In the genomic region with DNA sequence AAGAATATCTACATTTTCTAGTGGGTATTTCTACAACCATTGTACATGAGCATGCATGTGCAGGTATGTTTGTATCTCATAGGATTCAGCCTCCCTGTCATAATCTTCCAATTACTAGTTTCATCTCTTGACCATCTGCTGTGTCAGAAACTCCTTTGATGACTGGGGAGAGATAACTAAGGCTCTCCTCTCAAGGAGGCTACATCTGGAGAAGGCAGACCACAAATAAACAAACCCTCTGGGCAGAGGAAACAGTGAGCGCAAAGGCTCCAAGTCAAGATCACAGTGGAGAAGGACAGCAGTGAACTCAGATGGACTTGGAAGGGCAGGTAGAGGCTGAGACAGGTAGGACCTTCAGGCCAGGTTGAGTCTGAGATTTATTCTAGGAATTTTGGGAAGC, we compare ENCODE assay signal across 23 cellular contexts.
DNase-seq lines count a peak whose midpoint lies in the region; ATAC-seq, FAIRE-seq and TF ChIP-seq lines count a peak whose summit lies in the region.
"Had no signal": no experiment of that assay in that cellular context is flagged by ENCODE, and none has a peak within 500 bp of the region (broad histone marks: within the 10 kb centered on the region; RNA-seq: fewer than 3 reads in every experiment).

No MANE protein-coding gene starts in this region.

- no peak overlapping the region for H2AFZ ChIP-seq in K562 (ENCODE audit: low read depth, low read length)

- H3K36me3 ChIP-seq in K562 (ENCODE audit: control insufficient read depth, insufficient read depth, low read length): no peaks in the 10 kb centered on the region

- TF ChIP-seq RAD21 in K562 (CRISPR knock-in tag; conservative IDR thresholded peaks at IDR 0.05 in 1 of 2, IDR thresholded peaks at IDR 0.05 in 1 of 2): no peak

- CTCF ChIA-PET in K562 (lab: Yijun Ruan, JAX; ENCODE audit: low intra/inter-chr PET ratio): no interaction called here

- FAIRE-seq in K562 (lab: Jason Lieb, UNC) (no peak), H54 (lab: Jason Lieb, UNC) (no peak)
- FAIRE-seq: G401.6, GM12878 had no signal

- no peak overlapping the region for H3K4me2 ChIP-seq in K562 (ENCODE audit: insufficient read depth, low read length)

- no peak for TF ChIP-seq EP300 in K562 (IDR thresholded peaks at IDR 0.05; ENCODE audit: low read length)

- POLR2A ChIA-PET in K562 (lab: Yijun Ruan, JAX): no interaction called here

- H3K9me1 ChIP-seq in K562 (ENCODE audit: control insufficient read depth, insufficient read depth, low read length): no peaks in the 10 kb centered on the region

- BruUV-seq in K562 (replicated peaks; lab: Mats Ljungman, UMichigan): no TSS peak

- ATAC-seq in K562 (no peak), GM21786 (IDR thresholded peaks at IDR 0.05; ENCODE audit: unreplicated experiment) (no peak), HG03095 (IDR thresholded peaks at IDR 0.05; ENCODE audit: unreplicated experiment) (no peak)
- ATAC-seq: GM12878, Panc1 had no signal

- peaks cover 0 to 5% of the 10 kb centered on the region in 2 experiments; a peak in 1 of 5 replicates for H3K27me3 ChIP-seq in K562 (ENCODE audit: control insufficient read depth in 2 of 2, insufficient read depth in 2 of 2, low read length in 2 of 2)

- intact Hi-C loops in K562 (cut with micrococcal nuclease): no loop called here

- H3K4me3 ChIP-seq in K562: no peak overlapping the region
- H3K4me3 ChIP-seq: GM12878, SK-N-MC had no signal

- H3K79me2 ChIP-seq in K562 (ENCODE audit: control insufficient read depth, insufficient read depth, low read length): no peaks in the 10 kb centered on the region

- H3K9ac ChIP-seq in K562 (ENCODE audit: insufficient read depth in 1 of 2, low read depth in 2 of 2, low read length in 2 of 2): no peak overlapping the region

- H3K27ac ChIP-seq in K562 (ENCODE audit: extremely low read depth, low read depth, low read length): no peak overlapping the region
- H3K27ac ChIP-seq: 22Rv1, HL-60, SK-N-MC had no signal

- no peak for TF ChIP-seq CTCF in K562 (IDR thresholded peaks at IDR 0.05 in 2 of 3, conservative IDR thresholded peaks at IDR 0.05 in 1 of 3; ENCODE audit: insufficient read depth in 2 of 3, low read depth in 1 of 3, low read length in 3 of 3)

- H3K4me1 ChIP-seq in K562 (replicated peaks in 1 of 2; ENCODE audit: control insufficient read depth in 2 of 2, insufficient read depth in 2 of 2, low read length in 2 of 2): no peaks in the 10 kb centered on the region; a peak in 1 of 5 replicates

- no peaks in the 10 kb centered on the region for H4K20me1 ChIP-seq in K562 (replicated peaks; ENCODE audit: control insufficient read depth, insufficient read depth, low read length)

- DNase-seq in CMK (ENCODE audit: low read depth) (peak; percentile 36), M059J (ENCODE audit: low read depth) (peak; percentile 25), RPMI7951 (ENCODE audit: low read depth) (peak; percentile 14), K562 (ENCODE audit: extremely low read depth in 1 of 4, low spot score in 3 of 4) (no peak), H54 (ENCODE audit: insufficient read length, low spot score) (no peak), anterior cingulate cortex (lab: John Stamatoyannopoulos, UW) (no peak)
- DNase-seq: H7, Kasumi-1, MV-4-11, NCI-H1105, NCI-H1436 treated with DMSO at 0.1 percent for 48 hours, NCI-H187 treated with DMSO at 0.1 percent for 48 hours, NCI-H2107, NCI-H526, SHP77 treated with DMSO at 0.1 percent for 48 hours had no signal

- in situ Hi-C loops in K562 (cut with MboI): no loop called here

- TF ChIP-seq POLR2A in K562 (conservative IDR thresholded peaks at IDR 0.05) (no peak), H54 (IDR thresholded peaks at IDR 0.05; ENCODE audit: low read depth, low read length) (no peak)

- H3K9me3 ChIP-seq in K562 (replicated peaks; ENCODE audit: control insufficient read depth, insufficient read depth, low read depth, low read length): no peaks in the 10 kb centered on the region

- 0% methylated on average over 1 of the region's 1 CpG for WGBS in K562 (ENCODE audit: insufficient coverage, low coverage, missing lambda C conversion rate)

TF ChIP-seq in K562, 482 proteins besides CTCF, POLR2A, EP300 and RAD21:
- TF ChIP-seq XRCC4 (IDR thresholded peaks at IDR 0.05; ENCODE audit: extremely low read depth, insufficient read depth, insufficient read length) (no peak), CTBP1 (IDR thresholded peaks at IDR 0.05; ENCODE audit: borderline replicate concordance) (0 out of 2 replicates have a peak, but pooled peaks have one; percentile 39), KDM2B (CRISPR knock-in tag; IDR thresholded peaks at IDR 0.05) (no peak)
- TF ChIP-seq, protein P1, sequence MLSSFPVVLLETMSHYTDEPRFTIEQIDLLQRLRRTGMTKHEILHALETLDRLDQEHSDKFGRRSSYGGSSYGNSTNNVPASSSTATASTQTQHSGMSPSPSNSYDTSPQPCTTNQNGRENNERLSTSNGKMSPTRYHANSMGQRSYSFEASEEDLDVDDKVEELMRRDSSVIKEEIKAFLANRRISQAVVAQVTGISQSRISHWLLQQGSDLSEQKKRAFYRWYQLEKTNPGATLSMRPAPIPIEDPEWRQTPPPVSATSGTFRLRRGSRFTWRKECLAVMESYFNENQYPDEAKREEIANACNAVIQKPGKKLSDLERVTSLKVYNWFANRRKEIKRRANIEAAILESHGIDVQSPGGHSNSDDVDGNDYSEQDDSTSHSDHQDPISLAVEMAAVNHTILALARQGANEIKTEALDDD (IDR thresholded peaks at IDR 0.05): 0 out of 2 replicates have a peak, but pooled peaks have one; percentile 17
- TF ChIP-seq, protein P2, sequence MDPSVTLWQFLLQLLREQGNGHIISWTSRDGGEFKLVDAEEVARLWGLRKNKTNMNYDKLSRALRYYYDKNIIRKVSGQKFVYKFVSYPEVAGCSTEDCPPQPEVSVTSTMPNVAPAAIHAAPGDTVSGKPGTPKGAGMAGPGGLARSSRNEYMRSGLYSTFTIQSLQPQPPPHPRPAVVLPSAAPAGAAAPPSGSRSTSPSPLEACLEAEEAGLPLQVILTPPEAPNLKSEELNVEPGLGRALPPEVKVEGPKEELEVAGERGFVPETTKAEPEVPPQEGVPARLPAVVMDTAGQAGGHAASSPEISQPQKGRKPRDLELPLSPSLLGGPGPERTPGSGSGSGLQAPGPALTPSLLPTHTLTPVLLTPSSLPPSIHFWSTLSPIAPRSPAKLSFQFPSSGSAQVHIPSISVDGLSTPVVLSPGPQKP (CRISPR knock-in tag; IDR thresholded peaks at IDR 0.05): no peak
- TF ChIP-seq, protein P3, sequence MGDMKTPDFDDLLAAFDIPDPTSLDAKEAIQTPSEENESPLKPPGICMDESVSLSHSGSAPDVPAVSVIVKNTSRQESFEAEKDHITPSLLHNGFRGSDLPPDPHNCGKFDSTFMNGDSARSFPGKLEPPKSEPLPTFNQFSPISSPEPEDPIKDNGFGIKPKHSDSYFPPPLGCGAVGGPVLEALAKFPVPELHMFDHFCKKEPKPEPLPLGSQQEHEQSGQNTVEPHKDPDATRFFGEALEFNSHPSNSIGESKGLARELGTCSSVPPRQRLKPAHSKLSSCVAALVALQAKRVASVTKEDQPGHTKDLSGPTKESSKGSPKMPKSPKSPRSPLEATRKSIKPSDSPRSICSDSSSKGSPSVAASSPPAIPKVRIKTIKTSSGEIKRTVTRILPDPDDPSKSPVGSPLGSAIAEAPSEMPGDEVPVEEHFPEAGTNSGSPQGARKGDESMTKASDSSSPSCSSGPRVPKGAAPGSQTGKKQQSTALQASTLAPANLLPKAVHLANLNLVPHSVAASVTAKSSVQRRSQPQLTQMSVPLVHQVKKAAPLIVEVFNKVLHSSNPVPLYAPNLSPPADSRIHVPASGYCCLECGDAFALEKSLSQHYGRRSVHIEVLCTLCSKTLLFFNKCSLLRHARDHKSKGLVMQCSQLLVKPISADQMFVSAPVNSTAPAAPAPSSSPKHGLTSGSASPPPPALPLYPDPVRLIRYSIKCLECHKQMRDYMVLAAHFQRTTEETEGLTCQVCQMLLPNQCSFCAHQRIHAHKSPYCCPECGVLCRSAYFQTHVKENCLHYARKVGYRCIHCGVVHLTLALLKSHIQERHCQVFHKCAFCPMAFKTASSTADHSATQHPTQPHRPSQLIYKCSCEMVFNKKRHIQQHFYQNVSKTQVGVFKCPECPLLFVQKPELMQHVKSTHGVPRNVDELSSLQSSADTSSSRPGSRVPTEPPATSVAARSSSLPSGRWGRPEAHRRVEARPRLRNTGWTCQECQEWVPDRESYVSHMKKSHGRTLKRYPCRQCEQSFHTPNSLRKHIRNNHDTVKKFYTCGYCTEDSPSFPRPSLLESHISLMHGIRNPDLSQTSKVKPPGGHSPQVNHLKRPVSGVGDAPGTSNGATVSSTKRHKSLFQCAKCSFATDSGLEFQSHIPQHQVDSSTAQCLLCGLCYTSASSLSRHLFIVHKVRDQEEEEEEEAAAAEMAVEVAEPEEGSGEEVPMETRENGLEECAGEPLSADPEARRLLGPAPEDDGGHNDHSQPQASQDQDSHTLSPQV (IDR thresholded peaks at IDR 0.05): no peak

Comparison
In these comparisons a context has a peak if more than half of its experiments do, and no peak if none do; other contexts are left out.
1. DNase-seq: peak in CMK (single experiment), M059J (single experiment) and RPMI7951 (single experiment); none in K562 (0 of 4), H54 (single experiment) and anterior cingulate cortex (0 of 58).